ENCODE assay signal across 13 cellular contexts in genomic region chr16:89098767-89099430, GRCh38. TPM values are rescaled to one million over a fixed set of nuclear protein-coding genes. Genes with fewer than 3 reads are reported as not detected.
DNase-seq lines count a peak whose midpoint lies in the region; ATAC-seq and TF ChIP-seq lines count a peak whose summit lies in the region.
"Had no signal": no experiment of that assay in that cellular context is flagged by ENCODE, and none has a peak within 500 bp of the region (broad histone marks: within the 10 kb centered on the region; RNA-seq: fewer than 3 reads in every experiment).

No MANE protein-coding gene starts in this region.

- H4K91ac ChIP-seq in neuronal stem cell (ENCODE audit: low read depth, low read length, poor library complexity), result no peak overlapping the region

- H3K9ac ChIP-seq in neuronal stem cell (ENCODE audit: low read depth, low read length, poor library complexity), result no peak overlapping the region

- peak overlapping the region; percentile 98 for H3K27ac Mint-ChIP-seq in T-helper 2 cell treated with Interferon-gamma antibody and Interleukin-4, amounts not matched to agents 5 μg/mL and 100 μg/mL, for 36 hours
- H3K27ac Mint-ChIP-seq in IgD-negative memory B cell, result peak overlapping the region; percentile 96 to 100 (median 97)
- H3K27ac Mint-ChIP-seq in activated naive CD8-positive, alpha-beta T cell treated with anti-CD3 and anti-CD28 coated beads for 36 hours, result peak overlapping the region; percentile 98

- H3K4ac ChIP-seq in neuronal stem cell (ENCODE audit: low read length), result no peak overlapping the region

- no peak overlapping the region for H2BK120ac ChIP-seq in neuronal stem cell (ENCODE audit: low read depth, low read length)

- H3K4me1 Mint-ChIP-seq in T-helper 2 cell treated with Interferon-gamma antibody and Interleukin-4, amounts not matched to agents 5 μg/mL and 100 μg/mL, for 36 hours (ENCODE audit: low read depth), result peaks cover 61% of the 10 kb centered on the region
- peaks cover 53 to 58% (median 56%) of the 10 kb centered on the region in 3 donors for H3K4me1 Mint-ChIP-seq in IgD-negative memory B cell
- peaks cover 55% of the 10 kb centered on the region for H3K4me1 Mint-ChIP-seq in activated naive CD8-positive, alpha-beta T cell treated with anti-CD3 and anti-CD28 coated beads for 36 hours

- no peaks in the 10 kb centered on the region for H3K27me3 Mint-ChIP-seq in T-helper 2 cell treated with Interferon-gamma antibody and Interleukin-4, amounts not matched to agents 5 μg/mL and 100 μg/mL, for 36 hours (ENCODE audit: low read depth)
- H3K27me3 Mint-ChIP-seq in IgD-negative memory B cell, result no peaks in the 10 kb centered on the region
- no peaks in the 10 kb centered on the region for H3K27me3 Mint-ChIP-seq in activated naive CD8-positive, alpha-beta T cell treated with anti-CD3 and anti-CD28 coated beads for 36 hours

- H3K4me1 ChIP-seq in neuronal stem cell (ENCODE audit: control insufficient read depth in 2 of 2, insufficient read depth in 1 of 2, low read depth in 1 of 2, low read length in 2 of 2), result peaks cover 12 to 16% of the 10 kb centered on the region in 2 donors
- peaks cover 18 to 44% (median 19%) of the 10 kb centered on the region in 3 donors for H3K4me1 ChIP-seq in esophagus squamous epithelium

- no peak for TF ChIP-seq POLR2A in esophagus squamous epithelium (IDR thresholded peaks at IDR 0.05)

- no peak overlapping the region for H2BK12ac ChIP-seq in neuronal stem cell (ENCODE audit: low read length)

- H3K4me3 Mint-ChIP-seq in T-helper 2 cell treated with Interferon-gamma antibody and Interleukin-4, amounts not matched to agents 5 μg/mL and 100 μg/mL, for 36 hours, result peak overlapping the region; percentile 89
- H3K4me3 Mint-ChIP-seq in IgD-negative memory B cell, result peak overlapping the region; percentile 68 to 88 (median 82)
- H3K4me3 Mint-ChIP-seq in activated naive CD8-positive, alpha-beta T cell treated with anti-CD3 and anti-CD28 coated beads for 36 hours, result no peak overlapping the region

- DNase-seq in T-helper 2 cell treated with Interferon-gamma antibody and Interleukin-4, amounts not matched to agents 5 μg/mL and 100 μg/mL, for 36 hours (ENCODE audit: low spot score), result no peak
- DNase-seq in T-helper 2 cell (no peak), neuronal stem cell (ENCODE audit: low spot score) (no peak), esophagus squamous epithelium (lab: John Stamatoyannopoulos, UW) (no peak), GDM1 (lab: John Stamatoyannopoulos, UW) (no peak)
- DNase-seq in activated naive CD8-positive, alpha-beta T cell treated with anti-CD3 and anti-CD28 coated beads for 36 hours, result no peak
- DNase-seq: anterior cingulate cortex; NCI-H187 treated with DMSO at 0.1 percent for 48 hours; stimulated activated naive CD4-positive, alpha-beta T cell treated with Interleukin-2 at 50 U/mL for 16 hours had no signal

- peak overlapping the region; percentile 19 for H4K8ac ChIP-seq in neuronal stem cell (ENCODE audit: low read depth, low read length)

- peaks cover 27% of the 10 kb centered on the region for H3K79me1 ChIP-seq in neuronal stem cell (ENCODE audit: low read depth, low read length)

- TF ChIP-seq CTCF in esophagus squamous epithelium (IDR thresholded peaks at IDR 0.05), result no peak

- WGBS in neuronal stem cell (ENCODE audit: extremely low coverage in 2 of 2, insufficient read length in 2 of 2, insufficient replicate concordance in 1 of 2), 2 donors, result no CpG with 5 or more reads among the region's 26 CpGs
- WGBS in esophagus squamous epithelium, 2 donors, result 91 to 92% methylated on average over 19 to 20 of the region's 26 CpGs

- H3K4me3 ChIP-seq in neuronal stem cell (ENCODE audit: low read length in 2 of 2) (no peak overlapping the region), esophagus squamous epithelium (no peak overlapping the region)
- H3K4me3 ChIP-seq: HAP-1 had no signal

- H3K36me3 ChIP-seq in neuronal stem cell (replicated peaks in 1 of 2; ENCODE audit: control insufficient read depth in 2 of 2, insufficient read depth in 2 of 2, low read length in 2 of 2) (peaks cover 34 to 45% of the 10 kb centered on the region in 2 donors), esophagus squamous epithelium (peaks cover 16 to 51% (median 29%) of the 10 kb centered on the region in 3 donors)

- peaks cover 48% of the 10 kb centered on the region for H3K36me3 Mint-ChIP-seq in T-helper 2 cell treated with Interferon-gamma antibody and Interleukin-4, amounts not matched to agents 5 μg/mL and 100 μg/mL, for 36 hours (ENCODE audit: low read depth)
- peaks cover 3% of the 10 kb centered on the region for H3K36me3 Mint-ChIP-seq in IgD-negative memory B cell
- peaks cover 25% of the 10 kb centered on the region for H3K36me3 Mint-ChIP-seq in activated naive CD8-positive, alpha-beta T cell treated with anti-CD3 and anti-CD28 coated beads for 36 hours

- H2AFZ ChIP-seq in neuronal stem cell (ENCODE audit: low read length), result no peak overlapping the region

- no peak overlapping the region for H3K14ac ChIP-seq in neuronal stem cell (ENCODE audit: low read length)

- no peak for ATAC-seq in HG03045 (IDR thresholded peaks at IDR 0.05; ENCODE audit: unreplicated experiment)
- ATAC-seq: sciatic nerve had no signal

- H3K27ac ChIP-seq in neuronal stem cell (replicated peaks; ENCODE audit: low read length) (no peak overlapping the region), esophagus squamous epithelium (peak overlapping the region in 1 of 4 donors; percentile 21)

- no peak overlapping the region for H3K18ac ChIP-seq in neuronal stem cell (ENCODE audit: low read length)

- H3K4me2 ChIP-seq in neuronal stem cell (ENCODE audit: insufficient read depth, low read length, poor library complexity, severe bottlenecking), result no peak overlapping the region

- no peak overlapping the region for H2AK5ac ChIP-seq in neuronal stem cell (ENCODE audit: low read depth, low read length)

- H3K27me3 ChIP-seq in neuronal stem cell (ENCODE audit: control insufficient read depth in 3 of 3, insufficient read depth in 3 of 3, low read depth in 1 of 3, low read length in 3 of 3) (no peaks in the 10 kb centered on the region), esophagus squamous epithelium (no peaks in the 10 kb centered on the region)

- no peaks in the 10 kb centered on the region for H3K9me3 Mint-ChIP-seq in T-helper 2 cell treated with Interferon-gamma antibody and Interleukin-4, amounts not matched to agents 5 μg/mL and 100 μg/mL, for 36 hours
- no peaks in the 10 kb centered on the region for H3K9me3 Mint-ChIP-seq in IgD-negative memory B cell
- no peaks in the 10 kb centered on the region for H3K9me3 Mint-ChIP-seq in activated naive CD8-positive, alpha-beta T cell treated with anti-CD3 and anti-CD28 coated beads for 36 hours

- no peak overlapping the region for H2BK5ac ChIP-seq in neuronal stem cell (ENCODE audit: low read length)

- H2BK15ac ChIP-seq in neuronal stem cell (ENCODE audit: low read length), result no peak overlapping the region

- no peak overlapping the region for H3K23ac ChIP-seq in neuronal stem cell (ENCODE audit: low read depth, low read length, poor library complexity)

- intact Hi-C loops in esophagus squamous epithelium (cut with DNase I), result no loop called here

- no peaks in the 10 kb centered on the region for H3K9me3 ChIP-seq in neuronal stem cell (replicated peaks in 1 of 2; ENCODE audit: control insufficient read depth in 2 of 2, insufficient read depth in 1 of 2, low read depth in 1 of 2, low read length in 2 of 2)
- H3K9me3 ChIP-seq in esophagus squamous epithelium, result no peaks in the 10 kb centered on the region
- H3K9me3 ChIP-seq: HAP-1 had no signal

RNA-seq across cellular contexts. Expression of gene ACSF3, which starts 5.2 kb away (rescaled TPM):
- polyA plus RNA-seq in IgD-negative memory B cell, result 53.9 TPM
- total RNA-seq in activated naive CD8-positive, alpha-beta T cell treated with anti-CD3 and anti-CD28 coated beads for 36 hours, result 10 to 100 TPM; 32.1 to 38.4 TPM
- polyA plus RNA-seq in neuronal stem cell (2013, experiment 1 of 2), result 8.9 TPM
- polyA plus RNA-seq in neuronal stem cell (2013, experiment 2 of 2), result 9.7 TPM
- 10 to 100 TPM; 15.1 to 21.1 (median 17.4) TPM for total RNA-seq in esophagus squamous epithelium
